Comparison of ENCODE assay signal across 8 cellular contexts in the genomic region with DNA sequence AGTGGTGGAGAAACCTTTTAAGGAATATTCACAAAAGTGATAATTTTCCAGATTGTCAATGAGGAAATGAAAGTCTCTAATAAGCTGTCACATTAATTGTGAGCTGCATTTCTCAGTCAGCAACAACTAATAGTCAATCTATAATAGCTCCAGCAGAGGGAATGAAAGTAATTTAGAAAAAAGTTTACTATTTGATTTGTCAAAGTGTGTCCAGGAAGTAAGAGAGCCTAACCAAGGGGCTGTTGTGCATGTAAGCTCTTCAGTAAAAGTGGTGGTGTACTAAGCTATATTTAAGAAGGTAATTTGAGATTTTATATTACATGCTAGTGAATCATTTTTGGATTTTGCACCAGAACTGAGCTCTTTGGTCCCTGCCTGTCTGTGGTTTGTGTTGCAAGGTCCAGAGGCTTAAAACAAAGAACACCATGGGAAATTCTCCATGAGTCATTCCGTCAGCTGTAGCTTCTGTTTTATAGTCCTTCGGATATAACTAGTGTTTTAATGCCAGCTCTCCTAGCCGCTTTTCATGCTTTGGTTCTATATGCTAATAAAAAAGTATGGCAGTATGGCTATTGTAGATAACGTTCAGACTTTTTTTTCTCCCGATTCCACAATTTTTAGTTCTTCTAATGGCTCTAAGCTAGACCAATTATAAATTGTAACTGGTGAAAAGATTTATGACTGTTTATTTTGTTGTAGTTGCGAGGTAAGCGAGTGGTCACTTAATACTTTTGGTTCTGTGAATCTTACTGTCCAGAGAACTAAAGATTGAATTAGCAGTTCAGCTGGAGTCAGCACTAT.
DNase-seq lines count a peak whose midpoint lies in the region; ATAC-seq, FAIRE-seq and TF ChIP-seq lines count a peak whose summit lies in the region.

No MANE protein-coding gene starts in this region.

- no peak overlapping the region for H3K4me3 Mint-ChIP-seq in effector memory CD8-positive, alpha-beta T cell

- no peaks in the 10 kb centered on the region for H3K9me3 Mint-ChIP-seq in effector memory CD8-positive, alpha-beta T cell

- no peak for TF ChIP-seq CTCF in AG09309 (IDR thresholded peaks at IDR 0.05; ENCODE audit: control insufficient read depth, insufficient read depth, low read depth, low read length, missing control alignments)
- no peak for TF ChIP-seq CTCF in lower lobe of right lung (IDR thresholded peaks at IDR 0.05)

- H3K27ac Mint-ChIP-seq in effector memory CD8-positive, alpha-beta T cell: no peak overlapping the region

- peak; percentile 76 to 93 for ATAC-seq in lower lobe of right lung
- no peak for ATAC-seq in HG03108 (IDR thresholded peaks at IDR 0.05; ENCODE audit: unreplicated experiment)
- no peak for ATAC-seq in effector memory CD8-positive, alpha-beta T cell (replicated peaks)

- H3K9me3 ChIP-seq in lower lobe of right lung: no peaks in the 10 kb centered on the region

- H3K4me1 Mint-ChIP-seq in effector memory CD8-positive, alpha-beta T cell (ENCODE audit: low read depth in 2 of 2): peaks cover 0 to 1% of the 10 kb centered on the region in 2 donors

- H3K4me1 ChIP-seq in lower lobe of right lung: peaks cover 34% of the 10 kb centered on the region

- intact Hi-C loops in lower lobe of right lung (cut with DNase I): no loop called here

- DNase-seq in AG09309 (ENCODE audit: low read depth) (peak; percentile 95), M059J (ENCODE audit: low read depth) (peak; percentile 98), brain pericyte (ENCODE audit: low read depth, low spot score) (peak; percentile 83), lower lobe of right lung (no peak), GM19239 (ENCODE audit: insufficient read length, low spot score) (no peak), RPMI8226 (no peak)
- no peak for DNase-seq in effector memory CD8-positive, alpha-beta T cell

- H3K27me3 Mint-ChIP-seq in effector memory CD8-positive, alpha-beta T cell: no peaks in the 10 kb centered on the region

- H3K36me3 ChIP-seq in lower lobe of right lung: no peaks in the 10 kb centered on the region

- no peak for FAIRE-seq in GM19239 (lab: Jason Lieb, UNC)

- peak overlapping the region; percentile 48 for H3K27ac ChIP-seq in lower lobe of right lung

- H3K4me3 ChIP-seq in AG09309 (ENCODE audit: control insufficient read depth, low read depth, low read length): peak overlapping the region; percentile 22
- H3K4me3 ChIP-seq in lower lobe of right lung: no peak overlapping the region

- no peaks in the 10 kb centered on the region for H3K36me3 Mint-ChIP-seq in effector memory CD8-positive, alpha-beta T cell (ENCODE audit: insufficient read depth)

- H3K27me3 ChIP-seq in lower lobe of right lung (ENCODE audit: low read depth): no peaks in the 10 kb centered on the region

Comparison
In these comparisons a context has a peak if more than half of its experiments do, and no peak if none do; other contexts are left out.
1. DNase-seq: peak in AG09309 (single experiment), M059J (single experiment) and brain pericyte (single experiment); none in lower lobe of right lung (single experiment), GM19239 (single experiment), effector memory CD8-positive, alpha-beta T cell (0 of 3) and RPMI8226 (single experiment).
2. ATAC-seq: peak in lower lobe of right lung (2 of 2); none in HG03108 (single experiment) and effector memory CD8-positive, alpha-beta T cell (single experiment).